1 cellular context compared by ENCODE assay signal in the genomic region with DNA sequence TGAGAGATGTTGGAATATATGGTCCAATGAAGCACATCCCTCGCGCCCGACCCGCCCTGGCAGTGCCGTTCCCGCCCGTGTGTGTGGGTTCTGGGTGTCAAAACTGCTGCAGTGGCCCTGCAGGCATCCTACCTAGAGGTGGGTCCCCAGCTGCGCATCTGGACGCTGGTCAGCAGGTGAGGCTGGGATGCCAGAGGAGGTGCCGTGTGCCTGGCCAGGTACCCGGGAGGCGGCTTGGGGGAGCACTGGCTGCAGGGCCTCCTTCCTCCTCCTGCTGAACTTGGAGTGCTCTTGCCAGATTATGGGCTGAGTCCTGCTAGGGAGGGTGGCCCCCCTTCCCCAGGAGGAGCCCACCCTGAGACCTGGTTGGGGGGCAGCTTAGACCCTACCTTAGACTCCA.
TF ChIP-seq lines count a peak whose summit lies in the region.

No MANE protein-coding gene starts in this region.

TF ChIP-seq in K562, 482 proteins besides CTCF, POLR2A, EP300 and RAD21:
- no peak for TF ChIP-seq PATZ1 (CRISPR knock-in tag; IDR thresholded peaks at IDR 0.05; ENCODE audit: borderline replicate concordance)
- 0 out of 2 replicates have a peak, but pooled peaks have one; percentile 41 for TF ChIP-seq RBFOX2 (IDR thresholded peaks at IDR 0.05; ENCODE audit: low read depth, low read length)
